Comparison of ENCODE assay signal across 8 cellular contexts in the genomic region with DNA sequence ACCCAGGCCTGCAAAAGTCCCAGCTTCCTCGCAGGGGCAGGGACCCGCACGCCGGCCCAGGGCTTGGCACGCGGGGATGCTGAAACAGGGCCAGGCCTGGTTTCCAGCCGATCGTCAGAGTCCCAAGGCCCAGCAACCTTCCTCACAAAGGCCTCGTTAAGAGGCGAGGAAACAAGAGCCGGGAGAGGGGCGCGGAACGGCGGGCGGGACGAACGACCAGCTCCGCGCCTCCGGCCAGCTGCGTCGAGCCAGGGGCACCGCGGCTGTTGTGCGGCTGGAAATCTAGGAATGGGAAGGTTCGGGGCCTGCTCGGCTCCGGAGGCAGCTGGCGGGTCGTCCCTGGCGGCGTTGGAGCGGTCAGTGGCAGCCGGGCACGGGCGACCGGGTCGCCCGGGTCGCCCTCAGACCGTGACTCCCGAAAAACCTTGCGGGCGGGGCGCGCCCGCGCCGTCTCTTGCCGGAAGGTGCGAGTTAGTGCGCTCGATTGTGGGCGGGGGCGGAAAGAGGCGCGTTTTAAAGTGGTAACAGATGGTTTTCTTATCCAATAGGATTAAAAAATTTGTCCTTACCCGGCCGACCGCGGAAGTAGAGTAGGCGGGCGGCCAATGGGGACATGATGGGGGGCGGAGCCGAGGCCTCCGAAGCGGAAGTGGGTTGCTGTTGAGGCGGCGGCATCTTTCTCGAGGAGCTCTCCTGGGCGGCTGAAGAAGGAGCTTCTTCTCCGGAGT. TPM values are rescaled to one million over a fixed set of nuclear protein-coding genes. Genes with fewer than 3 reads are reported as not detected.
A peak's percentile ranks its signal among the peaks of the same experiment; 100 is the strongest.
DNase-seq lines count a peak whose midpoint lies in the region; ATAC-seq and TF ChIP-seq lines count a peak whose summit lies in the region.

Gene RNF4 (plus strand): TSS at position 643 of the 728 bp plus-strand sequence. CDS start 21,388 bp downstream, outside the sequence.

- H3K27me3 ChIP-seq in IMR-90 (ENCODE audit: control insufficient read depth, insufficient read depth, low read length) = no peaks in the 10 kb centered on the region

- peaks cover 12 to 24% of the 10 kb centered on the region in 2 experiments for H3K79me1 ChIP-seq in IMR-90 (ENCODE audit: low read depth in 1 of 2, low read length in 2 of 2)

- dilution Hi-C loops in IMR-90 (cut with HindIII; ENCODE audit: low sequenced_read_pairs, unreplicated experiment) = no loop called here

- CTCF ChIA-PET in IMR-90 (lab: Yijun Ruan, JAX) = interaction anchor here (0.7 kb wide), 1 partner anchor 451 kb away, joined by 3 read pairs; no protein-coding TSS in a partner anchor

- H3K9me3 ChIP-seq in IMR-90 (ENCODE audit: control insufficient read depth, insufficient read depth, low read length) = peaks cover 2% of the 10 kb centered on the region; the same call in 1 of the 2 replicates
- no peaks in the 10 kb centered on the region for H3K9me3 ChIP-seq in mucosa of descending colon

- H3K9me1 ChIP-seq in IMR-90 (ENCODE audit: insufficient read depth, low read length) = peaks cover 1% of the 10 kb centered on the region; the same call in 1 of the 2 replicates

- H2BK20ac ChIP-seq in IMR-90 (ENCODE audit: low read depth, low read length) = no peak within 1 kb of the TSS

- peak within 1 kb of the TSS; percentile 96 for H3K4me2 ChIP-seq in IMR-90 (ENCODE audit: low read depth, low read length)

- peak within 1 kb of the TSS; percentile 97 for H3K14ac ChIP-seq in IMR-90 (replicated peaks; ENCODE audit: low read depth, low read length)

- no peak within 1 kb of the TSS for H3K18ac ChIP-seq in IMR-90 (ENCODE audit: low read depth, low read length)

- no peaks in the 10 kb centered on the region for H3K4me1 ChIP-seq in IMR-90 (ENCODE audit: control insufficient read depth, insufficient read depth, low read length)
- H3K4me1 ChIP-seq in mucosa of descending colon (ENCODE audit: low read depth) = peaks cover 16% of the 10 kb centered on the region

- H3K4ac ChIP-seq in IMR-90 (ENCODE audit: low read depth, low read length) = peak within 1 kb of the TSS; percentile 98

- H3K27ac ChIP-seq in IMR-90 (ENCODE audit: insufficient read depth, low read length) = peak within 1 kb of the TSS; percentile 80

- peak within 1 kb of the TSS; percentile 95 for H3K23ac ChIP-seq in IMR-90 (ENCODE audit: low read depth, low read length)

- H4K20me1 ChIP-seq in IMR-90 (ENCODE audit: insufficient read depth, low read length) = peaks cover 42% of the 10 kb centered on the region

- peak within 1 kb of the TSS; percentile 91 for H3K9ac ChIP-seq in IMR-90 (ENCODE audit: low read depth, low read length)

- peak within 1 kb of the TSS; percentile 96 for H2AFZ ChIP-seq in IMR-90 (replicated peaks; ENCODE audit: low read length, poor library complexity)

- H3K4me3 ChIP-seq in IMR-90 (ENCODE audit: insufficient read depth, low read depth, low read length) (peak within 1 kb of the TSS; percentile 83), epithelial cell of esophagus (ENCODE audit: low read length) (peak within 1 kb of the TSS; percentile 90), mucosa of descending colon (peak within 1 kb of the TSS; percentile 100)

- peak; percentile 79 for ATAC-seq in GM21528 (IDR thresholded peaks at IDR 0.05; ENCODE audit: low FRiP score, unreplicated experiment)
- peak; percentile 93 for ATAC-seq in IMR-90 (ENCODE audit: low read depth)
- ATAC-seq in mucosa of descending colon = peak; percentile 93

- DNase-seq in DMS 273 (lab: John Stamatoyannopoulos, UW; ENCODE audit: unreplicated experiment) (peak; percentile 96), IMR-90 (peak; percentile 95), OCI-M1 (lab: John Stamatoyannopoulos, UW) (peak; percentile 97), activated T-cell treated with anti-CD3 and anti-CD28 coated beads for 24 hours (ENCODE audit: low read depth) (peak; percentile 93), epithelial cell of esophagus (ENCODE audit: low read depth) (peak; percentile 97), mucosa of descending colon (peak; percentile 97 to 98 (median 97))
- peak; percentile 90 for DNase-seq in stimulated activated CD8-positive, alpha-beta memory T cell treated with anti-CD3 and anti-CD28 coated beads, Interleukin-4, amount 100 ng/mL, for 24 hours (ENCODE audit: low read depth)

- TSS peak; percentile 46 for BruUV-seq in IMR-90 (replicated peaks; lab: Mats Ljungman, UMichigan)

- TF ChIP-seq CTCF in IMR-90 (conservative IDR thresholded peaks at IDR 0.05; ENCODE audit: low read depth, low read length) (no peak), epithelial cell of esophagus (IDR thresholded peaks at IDR 0.05; ENCODE audit: insufficient read depth, low read depth, low read length, missing control alignments) (no peak), mucosa of descending colon (IDR thresholded peaks at IDR 0.05) (no peak)

- peak within 1 kb of the TSS; percentile 84 for H3K56ac ChIP-seq in IMR-90 (ENCODE audit: extremely low read depth, insufficient read depth, low read length)

- 1% methylated on average over 40 of the region's 73 CpGs; no CpG with 5 or more reads in 1 of the 2 experiments for WGBS in IMR-90 (ENCODE audit: extremely low coverage in 2 of 2, insufficient read length in 1 of 2), 2 experiments

- no peak for TF ChIP-seq RAD21 in IMR-90 (IDR thresholded peaks at IDR 0.05; ENCODE audit: low read length)

- in situ Hi-C loops in IMR-90 (cut with MboI; ENCODE audit: low sequenced_read_pairs) = no loop called here

- peak within 1 kb of the TSS; percentile 99 for H2AK5ac ChIP-seq in IMR-90 (ENCODE audit: low read depth, low read length)

- peak within 1 kb of the TSS; percentile 11; the same call in 1 of the 2 replicates for H2BK120ac ChIP-seq in IMR-90 (ENCODE audit: low read depth, low read length)

- H3K36me3 ChIP-seq in IMR-90 (ENCODE audit: control insufficient read depth, insufficient read depth, low read length) (peaks cover 13% of the 10 kb centered on the region), mucosa of descending colon (ENCODE audit: low read depth) (no peaks in the 10 kb centered on the region)

- H2BK5ac ChIP-seq in IMR-90 (ENCODE audit: low read depth, low read length, poor library complexity, severe bottlenecking) = peak within 1 kb of the TSS; percentile 67

- peak within 1 kb of the TSS; percentile 91 to 96 for H4K8ac ChIP-seq in IMR-90 (ENCODE audit: low read depth in 2 of 2, low read length in 2 of 2)

- H4K91ac ChIP-seq in IMR-90 (ENCODE audit: insufficient read depth, low read depth, low read length) = peak within 1 kb of the TSS; percentile 84

- H2AK9ac ChIP-seq in IMR-90 (replicated peaks; ENCODE audit: low read depth, low read length, poor library complexity) = peak within 1 kb of the TSS; percentile 100

- intact Hi-C loops in IMR-90 (cut with micrococcal nuclease) (loop anchor here (5.0 kb wide), 1 partner anchor 206 kb away; the partner anchor contains the start of gene MXD4), mucosa of descending colon (cut with DNase I, micrococcal nuclease) (no loop called here)

- peak within 1 kb of the TSS; percentile 61; the same call in 1 of the 3 replicates for H2BK15ac ChIP-seq in IMR-90 (ENCODE audit: low read depth, low read length)

- peak within 1 kb of the TSS; percentile 92 for H4K5ac ChIP-seq in IMR-90 (ENCODE audit: low read depth, low read length)

- POLR2A ChIA-PET in IMR-90 (lab: Charles Lee; ENCODE audit: unreplicated experiment) = interaction anchor here (0.8 kb wide), 1 partner anchor 227 kb away, joined by 3 read pairs; the partner anchor contains the start of genes HAUS3 and POLN

- TF ChIP-seq POLR2A in IMR-90 (IDR thresholded peaks at IDR 0.05; ENCODE audit: low read depth, low read length) = peak; percentile 86

TF ChIP-seq in IMR-90, 13 proteins besides CTCF, POLR2A, EP300 and RAD21:
- TF ChIP-seq NFE2L2 (IDR thresholded peaks at IDR 0.05; ENCODE audit: low read depth, low read length) (no peak), MAFK (IDR thresholded peaks at IDR 0.05; ENCODE audit: low read depth, low read length) (no peak), RFX5 (IDR thresholded peaks at IDR 0.05; ENCODE audit: low read depth, low read length) (no peak), CHD1 (IDR thresholded peaks at IDR 0.05; ENCODE audit: low read depth, low read length) (no peak), MAZ (IDR thresholded peaks at IDR 0.05; ENCODE audit: borderline replicate concordance, low read depth, low read length) (peak; percentile 59; the same call in 1 of the 2 replicates), MXI1 (IDR thresholded peaks at IDR 0.05; ENCODE audit: borderline replicate concordance, low read depth, low read length) (0 out of 2 replicates have a peak, but pooled peaks have one; percentile 25), SMC3 (IDR thresholded peaks at IDR 0.05; ENCODE audit: low read depth, low read length) (no peak), RCOR1 (IDR thresholded peaks at IDR 0.05; ENCODE audit: insufficient replicate concordance, low read length) (no peak), BHLHE40 (IDR thresholded peaks at IDR 0.05; ENCODE audit: low read depth, low read length) (peak; percentile 88), FOS (IDR thresholded peaks at IDR 0.05; ENCODE audit: low read depth, low read length) (no peak)
- TF ChIP-seq, protein P1, sequence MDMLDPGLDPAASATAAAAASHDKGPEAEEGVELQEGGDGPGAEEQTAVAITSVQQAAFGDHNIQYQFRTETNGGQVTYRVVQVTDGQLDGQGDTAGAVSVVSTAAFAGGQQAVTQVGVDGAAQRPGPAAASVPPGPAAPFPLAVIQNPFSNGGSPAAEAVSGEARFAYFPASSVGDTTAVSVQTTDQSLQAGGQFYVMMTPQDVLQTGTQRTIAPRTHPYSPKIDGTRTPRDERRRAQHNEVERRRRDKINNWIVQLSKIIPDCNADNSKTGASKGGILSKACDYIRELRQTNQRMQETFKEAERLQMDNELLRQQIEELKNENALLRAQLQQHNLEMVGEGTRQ (IDR thresholded peaks at IDR 0.05; ENCODE audit: low read depth, low read length) = no peak
- TF ChIP-seq, protein P2, sequence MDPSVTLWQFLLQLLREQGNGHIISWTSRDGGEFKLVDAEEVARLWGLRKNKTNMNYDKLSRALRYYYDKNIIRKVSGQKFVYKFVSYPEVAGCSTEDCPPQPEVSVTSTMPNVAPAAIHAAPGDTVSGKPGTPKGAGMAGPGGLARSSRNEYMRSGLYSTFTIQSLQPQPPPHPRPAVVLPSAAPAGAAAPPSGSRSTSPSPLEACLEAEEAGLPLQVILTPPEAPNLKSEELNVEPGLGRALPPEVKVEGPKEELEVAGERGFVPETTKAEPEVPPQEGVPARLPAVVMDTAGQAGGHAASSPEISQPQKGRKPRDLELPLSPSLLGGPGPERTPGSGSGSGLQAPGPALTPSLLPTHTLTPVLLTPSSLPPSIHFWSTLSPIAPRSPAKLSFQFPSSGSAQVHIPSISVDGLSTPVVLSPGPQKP (IDR thresholded peaks at IDR 0.05; ENCODE audit: borderline replicate concordance, low read depth, low read length) = no peak

RNA-seq across cellular contexts. Expression of gene RNF4, which starts in this region (rescaled TPM):
- total RNA-seq in IMR-90 (2012; rRNA removed) (63.8 and 64.4 TPM in 2 replicates), mucosa of descending colon (10 to 100 TPM; 48.0 to 55.1 (median 51.9) TPM)
- 70.1 and 73.8 TPM in 2 replicates for polyA plus RNA-seq in IMR-90 (2012; rRNA removed)
- polyA plus RNA-seq in IMR-90 (2012; cell fraction: cytosol; rRNA removed) = 35.3 and 42.3 TPM in 2 replicates
- polyA plus RNA-seq in IMR-90 (2012; cell fraction: nucleus; rRNA removed; ENCODE audit: low replicate concordance) = 35.1 and 60.0 TPM in 2 replicates

Comparison
In these comparisons a context has a peak if more than half of its experiments do, and no peak if none do; other contexts are left out.
1. Peak in every context shown above with its lines: DNase-seq, ATAC-seq, H3K4me3 ChIP-seq and H3K27ac ChIP-seq.